6 cellular contexts compared by ENCODE assay signal in the genomic region with DNA sequence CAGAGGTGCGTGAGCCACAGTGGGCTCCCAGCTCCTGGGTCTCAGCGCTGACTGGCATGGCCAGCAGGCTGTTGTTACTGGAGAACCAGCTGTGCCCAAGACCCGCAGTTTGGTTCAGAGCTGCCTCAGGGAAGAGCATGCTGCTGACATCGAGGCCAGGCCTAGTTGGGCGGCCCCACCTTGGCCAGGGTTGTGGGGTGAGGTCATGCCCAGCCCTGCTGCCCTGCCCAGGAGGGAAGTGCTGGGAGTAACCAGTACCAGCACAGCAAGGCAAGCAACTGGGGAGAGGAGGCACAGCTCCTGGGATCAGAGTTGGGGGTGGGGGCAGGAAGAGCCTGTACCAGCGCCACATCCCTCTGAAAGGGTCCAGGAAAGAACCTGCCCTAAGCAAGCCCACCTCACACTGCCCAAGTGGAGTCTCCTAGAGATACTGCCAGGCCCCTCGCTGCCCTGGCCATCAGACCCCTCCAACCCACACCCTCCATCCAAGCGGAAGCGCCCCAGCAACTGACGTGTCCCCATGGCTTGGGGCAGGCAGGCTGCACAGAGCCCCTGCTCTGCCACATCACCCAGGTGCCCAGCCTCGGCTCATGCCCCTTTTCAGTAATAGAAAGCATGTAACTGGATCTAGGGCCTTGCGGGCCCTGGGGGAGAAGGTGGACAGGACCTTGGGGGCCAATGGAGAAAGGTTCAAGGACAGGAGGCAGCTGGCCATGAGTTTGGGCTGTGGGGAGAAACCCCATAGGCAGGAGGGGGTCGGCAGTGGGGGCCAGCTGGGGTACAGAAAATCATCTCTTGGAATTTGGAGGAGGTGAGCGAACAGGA. TPM values are rescaled to one million over a fixed set of nuclear protein-coding genes. Genes with fewer than 3 reads are reported as not detected.
A peak's percentile ranks its signal among the peaks of the same experiment; 100 is the strongest.
DNase-seq lines count a peak whose midpoint lies in the region; ATAC-seq and TF ChIP-seq lines count a peak whose summit lies in the region.

No MANE protein-coding gene starts in this region.

- H4K20me1 ChIP-seq in mammary epithelial cell (ENCODE audit: insufficient read depth, low read length) = no peaks in the 10 kb centered on the region

- BruUV-seq in mammary epithelial cell (replicated peaks; lab: Mats Ljungman, UMichigan) = no TSS peak

- CTCF ChIA-PET in mammary epithelial cell (lab: Charles Lee; ENCODE audit: low non-redundant PET) = interaction anchor here (0.6 kb wide), 1 partner anchor 41 kb away, joined by 3 read pairs; no protein-coding TSS in a partner anchor

- H3K36me3 ChIP-seq in HAP-1 (replicated peaks) (no peaks in the 10 kb centered on the region), mammary epithelial cell (ENCODE audit: insufficient read depth, low read length) (no peaks in the 10 kb centered on the region)

- H3K4me1 ChIP-seq in HAP-1 (peaks cover 7% of the 10 kb centered on the region; the same call in 1 of the 2 replicates), mammary epithelial cell (ENCODE audit: insufficient read depth, low read length) (peaks cover 11% of the 10 kb centered on the region)

- H3K4me2 ChIP-seq in mammary epithelial cell (ENCODE audit: insufficient read depth, low read depth, low read length) = peak overlapping the region; percentile 96

- H3K9ac ChIP-seq in mammary epithelial cell (ENCODE audit: insufficient read depth, low read length) = peak overlapping the region; percentile 64

- dilution Hi-C loops in mammary epithelial cell (cut with HindIII; ENCODE audit: low sequenced_read_pairs) = loop anchor here (5.0 kb wide), 2 partner anchors 93 to 147 kb away; no protein-coding TSS in a partner anchor

- peaks cover 18% of the 10 kb centered on the region for H3K4me1 Mint-ChIP-seq in neural crest cell

- H3K27ac Mint-ChIP-seq in neural crest cell (ENCODE audit: unreplicated experiment) = no peak overlapping the region

- H3K36me3 Mint-ChIP-seq in neural crest cell (ENCODE audit: low read depth) = no peaks in the 10 kb centered on the region

- H3K27ac ChIP-seq in mammary epithelial cell (ENCODE audit: insufficient read depth, low read depth, low read length) = peak overlapping the region; percentile 57

- in situ Hi-C loops in HAP-1 (cut with MboI; ENCODE audit: low sequenced_read_pairs) = no loop called here
- in situ Hi-C loops in mammary epithelial cell (cut with MboI; ENCODE audit: low sequenced_read_pairs in 2 of 2) = no loop called here

- no peak for DNase-seq in HAP-1 (ENCODE audit: low spot score in 2 of 2)
- DNase-seq in mammary epithelial cell = no peak
- DNase-seq in neural crest cell (ENCODE audit: low read depth, low spot score) = no peak
- DNase-seq in NOMO-1 (lab: John Stamatoyannopoulos, UW; ENCODE audit: unreplicated experiment in 2 of 2) = no peak
- no peak for DNase-seq in NCI-H146 treated with DMSO at 0.1 percent for 48 hours (lab: John Stamatoyannopoulos, UW; ENCODE audit: unreplicated experiment)

- WGBS in mammary epithelial cell (ENCODE audit: low coverage, missing lambda C conversion rate) = 73% methylated on average over 12 of the region's 14 CpGs

- H3K27me3 ChIP-seq in HAP-1 (ENCODE audit: low read depth) = no peaks in the 10 kb centered on the region
- H3K27me3 ChIP-seq in mammary epithelial cell (ENCODE audit: insufficient read depth, low read length) = no peaks in the 10 kb centered on the region

- TF ChIP-seq CTCF in mammary epithelial cell (conservative IDR thresholded peaks at IDR 0.05 in 1 of 2, IDR thresholded peaks at IDR 0.05 in 1 of 2; ENCODE audit: extremely low read depth in 1 of 2, insufficient read depth in 1 of 2, low read depth in 1 of 2, low read length in 2 of 2) (no peak), neural crest cell (conservative IDR thresholded peaks at IDR 0.05) (no peak)

- H3K4me3 ChIP-seq in HAP-1 (peak overlapping the region; percentile 48), mammary epithelial cell (replicated peaks in 1 of 3; ENCODE audit: insufficient read depth in 1 of 3, low read depth in 2 of 3, low read length in 3 of 3) (peak overlapping the region; percentile 71 to 81 (median 76))

- H3K4me3 Mint-ChIP-seq in neural crest cell = peak overlapping the region; percentile 89

- no peaks in the 10 kb centered on the region for H3K9me3 Mint-ChIP-seq in neural crest cell

- peak overlapping the region; percentile 93 for H2AFZ ChIP-seq in mammary epithelial cell (ENCODE audit: low read depth, low read length)

- ATAC-seq in GM19328 (IDR thresholded peaks at IDR 0.05; ENCODE audit: unreplicated experiment) = no peak

- peaks cover 6% of the 10 kb centered on the region for H3K27me3 Mint-ChIP-seq in neural crest cell (ENCODE audit: low read depth)

- no peaks in the 10 kb centered on the region for H3K79me2 ChIP-seq in mammary epithelial cell (ENCODE audit: insufficient read depth, low read length)

- H3K9me3 ChIP-seq in HAP-1 = peaks cover 4% of the 10 kb centered on the region; the same call in 1 of the 2 replicates
- H3K9me3 ChIP-seq in mammary epithelial cell (replicated peaks; ENCODE audit: insufficient read depth, low read length) = no peaks in the 10 kb centered on the region

- intact Hi-C loops in mammary epithelial cell (cut with micrococcal nuclease) = loop anchor here (1.0 kb wide), 1 partner anchor 39 kb away; no protein-coding TSS in a partner anchor

RNA-seq across cellular contexts. Expression of gene DOK4, which starts 1.0 kb away (rescaled TPM):
- total RNA-seq in mammary epithelial cell (10 to 100 TPM; 14.8 to 20.0 TPM), neural crest cell (20.4 and 22.7 TPM in 2 replicates)
- polyA plus RNA-seq in mammary epithelial cell = 13.9 TPM
- 34.1 TPM for polyA minus RNA-seq in mammary epithelial cell

RNA-seq across cellular contexts. Expression of gene POLR2C, which starts 22.8 kb away (rescaled TPM):
- total RNA-seq in mammary epithelial cell = 10 to 100 TPM; 45.1 to 82.2 TPM
- polyA plus RNA-seq in mammary epithelial cell = 87.8 TPM
- polyA minus RNA-seq in mammary epithelial cell = 161 TPM
- total RNA-seq in neural crest cell = 74.0 and 77.5 TPM in 2 replicates

RNA-seq across cellular contexts. Expression of gene COQ9, which starts 38.0 kb away (rescaled TPM):
- total RNA-seq in mammary epithelial cell = 10 to 100 TPM; 41.2 to 42.5 TPM
- 69.8 TPM for polyA plus RNA-seq in mammary epithelial cell
- polyA minus RNA-seq in mammary epithelial cell = 96.9 TPM
- 41.7 and 46.8 TPM in 2 replicates for total RNA-seq in neural crest cell

RNA-seq across cellular contexts. Expression of gene CIAPIN1, which starts 38.1 kb away (rescaled TPM):
- 10 to 100 TPM; 60.8 to 69.9 TPM for total RNA-seq in mammary epithelial cell
- 63.8 TPM for polyA plus RNA-seq in mammary epithelial cell
- polyA minus RNA-seq in mammary epithelial cell = 56.2 TPM
- total RNA-seq in neural crest cell = 97.2 and 103 TPM in 2 replicates

RNA-seq across cellular contexts. Expression of gene CCDC102A, which starts 51.1 kb away (rescaled TPM):
- total RNA-seq in mammary epithelial cell (1 to 10 TPM; 4.4 to 6.8 TPM), neural crest cell (6.4 and 8.6 TPM in 2 replicates)
- 4.2 TPM for polyA plus RNA-seq in mammary epithelial cell
- polyA minus RNA-seq in mammary epithelial cell = 15.3 TPM
